In genomic region chr11:36271794-36272409, GRCh38 we compare ENCODE assay signal across 24 cellular contexts. TPM values are rescaled to one million over a fixed set of nuclear protein-coding genes. Genes with fewer than 3 reads are reported as not detected.
A peak's percentile ranks its signal among the peaks of the same experiment; 100 is the strongest.
DNase-seq lines count a peak whose midpoint lies in the region; ATAC-seq, FAIRE-seq and TF ChIP-seq lines count a peak whose summit lies in the region.
"Had no signal": no experiment of that assay in that cellular context is flagged by ENCODE, and none has a peak within 500 bp of the region (broad histone marks: within the 10 kb centered on the region; RNA-seq: fewer than 3 reads in every experiment).

No MANE protein-coding gene starts in this region.

- no peaks in the 10 kb centered on the region for H3K79me2 ChIP-seq in HepG2 (ENCODE audit: insufficient read depth, low read length)

- no peaks in the 10 kb centered on the region for H3K9me3 ChIP-seq in HepG2 (ENCODE audit: low read length)
- H3K9me3 ChIP-seq in right lobe of liver, result no peaks in the 10 kb centered on the region
- H3K9me3 ChIP-seq in adrenal gland (replicated peaks in 1 of 3), result no peaks in the 10 kb centered on the region
- H3K9me3 ChIP-seq in lower lobe of right lung, result no peaks in the 10 kb centered on the region
- H3K9me3 ChIP-seq: ascending aorta, gastrocnemius medialis had no signal

- no peak for FAIRE-seq in HepG2 (lab: Jason Lieb, UNC)

- no peaks in the 10 kb centered on the region for H3K27me3 ChIP-seq in HepG2 (ENCODE audit: control insufficient read depth in 1 of 2, insufficient read depth in 2 of 2, low read length in 2 of 2)
- no peaks in the 10 kb centered on the region for H3K27me3 ChIP-seq in right lobe of liver
- no peaks in the 10 kb centered on the region for H3K27me3 ChIP-seq in adrenal gland
- H3K27me3 ChIP-seq in lower lobe of right lung (ENCODE audit: low read depth), result no peaks in the 10 kb centered on the region
- H3K27me3 ChIP-seq: ascending aorta, gastrocnemius medialis, right atrium auricular region had no signal

- CTCF ChIA-PET in HepG2 (lab: Yijun Ruan, JAX; ENCODE audit: low intra/inter-chr PET ratio, low total read pairs), result no interaction called here

- 97% methylated on average over 5 of the region's 5 CpGs for WGBS in HepG2 (ENCODE audit: low lambda C conversion rate)
- 78% methylated on average over 4 of the region's 5 CpGs for WGBS in right lobe of liver (ENCODE audit: insufficient coverage, low coverage, low lambda C conversion rate, missing lambda C conversion rate)
- WGBS in adrenal gland, 4 donors, result 34 to 53% (median 47%) methylated on average over 4 to 5 of the region's 5 CpGs

- TF ChIP-seq RAD21 in HepG2 (CRISPR knock-in tag; IDR thresholded peaks at IDR 0.05), result no peak

- H3K27ac ChIP-seq in HepG2 (ENCODE audit: extremely low read length, insufficient read depth, low read length) (no peak overlapping the region), right lobe of liver (no peak overlapping the region), adrenal gland (peak overlapping the region in 1 of 5 donors; percentile 34), lower lobe of right lung (no peak overlapping the region)
- H3K27ac ChIP-seq: ascending aorta, epithelial cell of prostate, gastrocnemius medialis, GM23248, right atrium auricular region had no signal

- H3K36me3 ChIP-seq in HepG2 (replicated peaks in 1 of 2; ENCODE audit: control insufficient read depth in 1 of 2, insufficient read depth in 2 of 2, low read length in 2 of 2), result peaks cover 6 to 25% of the 10 kb centered on the region in 2 experiments; a peak in 4 of 5 replicates
- peaks cover 0 to 22% (median 17%) of the 10 kb centered on the region in 4 donors for H3K36me3 ChIP-seq in right lobe of liver
- peaks cover 0 to 36% of the 10 kb centered on the region in 2 donors for H3K36me3 ChIP-seq in adrenal gland (replicated peaks in 1 of 2)
- H3K36me3 ChIP-seq in lower lobe of right lung, result peaks cover 64% of the 10 kb centered on the region

- ATAC-seq in HepG2 (peak; percentile 35; the same call in 1 of the 3 replicates), right lobe of liver (no peak), lower lobe of right lung (no peak), GM18870 (IDR thresholded peaks at IDR 0.05; ENCODE audit: unreplicated experiment) (no peak)
- ATAC-seq: gastrocnemius medialis; left colon; Panc1; stimulated activated naive CD8-positive, alpha-beta T cell treated with anti-CD3 and anti-CD28 coated beads, Interleukin-15, Interleukin-2, amounts not matched to agents 100 U/mL and 50 U/mL, for 24 hours had no signal

- no peak for TF ChIP-seq CTCF in HepG2 (CRISPR knock-in tag; IDR thresholded peaks at IDR 0.05)
- no peak for TF ChIP-seq CTCF in right lobe of liver (IDR thresholded peaks at IDR 0.05)
- TF ChIP-seq CTCF in adrenal gland (IDR thresholded peaks at IDR 0.05), result no peak
- peak; percentile 18 for TF ChIP-seq CTCF in lower lobe of right lung (IDR thresholded peaks at IDR 0.05)

- no peak overlapping the region for H3K9ac ChIP-seq in HepG2 (ENCODE audit: insufficient read depth, low read depth, low read length)
- H3K9ac ChIP-seq: GM23248 had no signal

- TF ChIP-seq POLR2A in HepG2 (IDR thresholded peaks at IDR 0.05; ENCODE audit: insufficient read depth in 1 of 2, low read depth in 2 of 2, low read length in 2 of 2) (no peak), right lobe of liver (IDR thresholded peaks at IDR 0.05) (no peak), adrenal gland (IDR thresholded peaks at IDR 0.05) (no peak)

- POLR2A ChIA-PET in HepG2 (lab: Yijun Ruan, JAX), result no interaction called here

- in situ Hi-C loops in HepG2 (cut with HindIII; ENCODE audit: extremely low pct_ligation_motif_present, low pct_unique_long_range_greater_than_20kb), result loop anchor here (25.0 kb wide), 1 partner anchor 785 kb away; no protein-coding TSS in a partner anchor

- intact Hi-C loops in HepG2 (cut with micrococcal nuclease; ENCODE audit: unreplicated experiment), result no loop called here
- intact Hi-C loops in right lobe of liver (cut with DNase I), result no loop called here
- intact Hi-C loops in adrenal gland (cut with DNase I), result no loop called here
- intact Hi-C loops in lower lobe of right lung (cut with DNase I), result no loop called here
- intact Hi-C loops in cardiac septum (cut with DNase I), result no loop called here

- no peak overlapping the region for H3K4me3 ChIP-seq in HepG2 (replicated peaks in 1 of 3; ENCODE audit: insufficient read depth in 1 of 3, low read depth in 2 of 3, low read length in 3 of 3)
- H3K4me3 ChIP-seq in right lobe of liver, result no peak overlapping the region
- H3K4me3 ChIP-seq in adrenal gland, result no peak overlapping the region
- H3K4me3 ChIP-seq in lower lobe of right lung, result no peak overlapping the region
- H3K4me3 ChIP-seq: ascending aorta, gastrocnemius medialis, GM23248, right atrium auricular region had no signal

- H3K4me2 ChIP-seq in HepG2 (ENCODE audit: low read depth, low read length), result no peak overlapping the region

- no peaks in the 10 kb centered on the region for H3K4me1 ChIP-seq in HepG2 (ENCODE audit: insufficient read depth, low read length)
- peaks cover 0 to 18% (median 6%) of the 10 kb centered on the region in 4 donors for H3K4me1 ChIP-seq in right lobe of liver
- no peaks in the 10 kb centered on the region for H3K4me1 ChIP-seq in adrenal gland (replicated peaks in 1 of 2)
- H3K4me1 ChIP-seq in lower lobe of right lung, result no peaks in the 10 kb centered on the region
- H3K4me1 ChIP-seq: ascending aorta, gastrocnemius medialis, right atrium auricular region had no signal

- no peak overlapping the region for H2AFZ ChIP-seq in HepG2 (ENCODE audit: low read length)
- H2AFZ ChIP-seq: GM23248 had no signal

- BruUV-seq in HepG2 (replicated peaks; lab: Mats Ljungman, UMichigan), result no TSS peak

- TF ChIP-seq EP300 in HepG2 (IDR thresholded peaks at IDR 0.05; ENCODE audit: low read depth in 2 of 2, low read length in 2 of 2) (no peak), HepG2 (CRISPR knock-in tag; IDR thresholded peaks at IDR 0.05; ENCODE audit: borderline replicate concordance) (no peak)

- DNase-seq in HepG2 (ENCODE audit: low spot score) (no peak), right lobe of liver (no peak), adrenal gland (peak in 4 of 7 donors; percentile 27 to 67 (median 46)), lower lobe of right lung (no peak), cardiac septum (ENCODE audit: low spot score) (no peak)
- no peak for DNase-seq in stimulated activated CD8-positive, alpha-beta memory T cell treated with anti-CD3 and anti-CD28 coated beads, Interleukin-4, amount 100 ng/mL, for 48 hours
- no peak for DNase-seq in activated CD4-positive, alpha-beta T cell treated with anti-CD3 and anti-CD28 coated beads for 4 hours
- DNase-seq: ACHN; activated CD4-positive, alpha-beta T cell treated with anti-CD3 and anti-CD28 coated beads, Interleukin-2, amount 10 ng/mL, durations not matched to agents 7 days and 5 days; activated naive CD4-positive, alpha-beta T cell; CD4-positive, CD25-positive, alpha-beta regulatory T cell; cortex of kidney; gastrocnemius medialis; GM23248; left colon; midbrain; NCI-H1092; NCI-H82; stimulated activated naive CD8-positive, alpha-beta T cell treated with anti-CD3 and anti-CD28 coated beads, Interleukin-15, Interleukin-2, amounts not matched to agents 100 U/mL and 50 U/mL, for 24 hours had no signal

- H4K20me1 ChIP-seq in HepG2 (ENCODE audit: insufficient read depth, low read length), result no peaks in the 10 kb centered on the region

RNA-seq across cellular contexts. Expression of gene COMMD9, which starts 17.3 kb away (rescaled TPM):
- total RNA-seq in HepG2 (2016; rRNA removed; fragmentation: Illumina TruSeq; extraction: Trizol) (76.7 and 103 TPM in 2 replicates), right lobe of liver (10 to 100 TPM; 30.6 to 41.4 (median 34.6) TPM), adrenal gland (100 to 1,000 TPM in 3 of 8 donors, 10 to 100 TPM in 5; 68.1 to 113 (median 89.5) TPM), lower lobe of right lung (85.7 TPM), cardiac septum (33.9 TPM)
- 20.2 and 31.5 TPM in 2 replicates for total RNA-seq in HepG2 (2016; cell fraction: cytosol; rRNA removed; fragmentation: Illumina TruSeq; extraction: Trizol; ENCODE audit: low read depth)
- total RNA-seq in HepG2 (2016; cell fraction: insoluble cytoplasmic fraction; rRNA removed; fragmentation: Illumina TruSeq; extraction: Trizol), result 74.2 and 108 TPM in 2 replicates
- total RNA-seq in HepG2 (2016; cell fraction: membrane; rRNA removed; fragmentation: Illumina TruSeq; extraction: Trizol), result 50.6 and 58.1 TPM in 2 replicates
- 31.5 and 37.0 TPM in 2 replicates for total RNA-seq in HepG2 (2016; cell fraction: nucleus; rRNA removed; fragmentation: Illumina TruSeq; extraction: Trizol)
- polyA plus RNA-seq in HepG2 (2011; rRNA removed) (43.6 and 47.3 TPM in 2 replicates), adrenal gland (10 to 100 TPM; 25.3 to 94.6 (median 35.1) TPM)
- 31.6 and 41.1 TPM in 2 replicates for polyA plus RNA-seq in HepG2 (2011; cell fraction: cytosol; rRNA removed)
- polyA plus RNA-seq in HepG2 (2011; cell fraction: nucleus; rRNA removed), result 34.3 and 38.0 TPM in 2 replicates
- polyA plus RNA-seq in HepG2 (2012), result 21.2 and 32.0 TPM in 2 replicates
- polyA plus RNA-seq in HepG2 (2016; cell fraction: cytosol; fragmentation: Illumina TruSeq; extraction: Trizol; ENCODE audit: low read depth), result 37.1 and 37.2 TPM in 2 replicates
- polyA plus RNA-seq in HepG2 (2016; cell fraction: insoluble cytoplasmic fraction; fragmentation: Illumina TruSeq; extraction: Trizol; ENCODE audit: low read depth), result 119 and 125 TPM in 2 replicates
- polyA plus RNA-seq in HepG2 (2016; cell fraction: membrane; fragmentation: Illumina TruSeq; extraction: Trizol; ENCODE audit: low read depth), result 40.9 and 54.7 TPM in 2 replicates
- polyA plus RNA-seq in HepG2 (2016; cell fraction: nucleus; fragmentation: Illumina TruSeq; extraction: Trizol; ENCODE audit: insufficient read depth, low read depth), result 51.5 and 57.1 TPM in 2 replicates
- polyA minus RNA-seq in HepG2 (2011; rRNA and poly(A)+ RNA removed; ENCODE audit: low replicate concordance), result 48.6 and 163 TPM in 2 replicates
- 10.0 and 12.1 TPM in 2 replicates for polyA minus RNA-seq in HepG2 (2011; cell fraction: cytosol; rRNA and poly(A)+ RNA removed)
- 26.5 and 29.2 TPM in 2 replicates for polyA minus RNA-seq in HepG2 (2011; cell fraction: nucleus; rRNA and poly(A)+ RNA removed)

RNA-seq across cellular contexts. Expression of gene PRR5L, which starts 24.2 kb away (rescaled TPM):
- total RNA-seq in HepG2 (2016; rRNA removed; fragmentation: Illumina TruSeq; extraction: Trizol) (not detected in 2 replicates), right lobe of liver (1 to 10 TPM; 2.2 to 4.5 (median 2.3) TPM), adrenal gland (10 to 100 TPM in 1 of 8 donors, 1 to 10 TPM in 7; 5.2 to 10.2 (median 7.9) TPM), lower lobe of right lung (24.9 TPM), cardiac septum (4.0 TPM)
- total RNA-seq in HepG2 (2016; cell fraction: cytosol; rRNA removed; fragmentation: Illumina TruSeq; extraction: Trizol; ENCODE audit: low read depth), result not detected in 2 replicates
- total RNA-seq in HepG2 (2016; cell fraction: insoluble cytoplasmic fraction; rRNA removed; fragmentation: Illumina TruSeq; extraction: Trizol), result not detected in 2 replicates
- total RNA-seq in HepG2 (2016; cell fraction: membrane; rRNA removed; fragmentation: Illumina TruSeq; extraction: Trizol), result not detected in 2 replicates
- total RNA-seq in HepG2 (2016; cell fraction: nucleus; rRNA removed; fragmentation: Illumina TruSeq; extraction: Trizol), result not detected in 2 replicates
- polyA plus RNA-seq in HepG2 (2011; rRNA removed) (0.16 TPM in 1 of 2 replicates, not detected in the other), adrenal gland (1 to 10 TPM; 1.7 to 6.8 (median 2.2) TPM)
- polyA plus RNA-seq in HepG2 (2011; cell fraction: cytosol; rRNA removed), result 0.05 and 0.07 TPM in 2 replicates
- 0.54 and 0.64 TPM in 2 replicates for polyA plus RNA-seq in HepG2 (2011; cell fraction: nucleus; rRNA removed)
- not detected in 2 replicates for polyA plus RNA-seq in HepG2 (2012)
- not detected in 2 replicates for polyA plus RNA-seq in HepG2 (2016; cell fraction: cytosol; fragmentation: Illumina TruSeq; extraction: Trizol; ENCODE audit: low read depth)
- not detected in 2 replicates for polyA plus RNA-seq in HepG2 (2016; cell fraction: insoluble cytoplasmic fraction; fragmentation: Illumina TruSeq; extraction: Trizol; ENCODE audit: low read depth)
- not detected in 2 replicates for polyA plus RNA-seq in HepG2 (2016; cell fraction: membrane; fragmentation: Illumina TruSeq; extraction: Trizol; ENCODE audit: low read depth)
- polyA plus RNA-seq in HepG2 (2016; cell fraction: nucleus; fragmentation: Illumina TruSeq; extraction: Trizol; ENCODE audit: insufficient read depth, low read depth), result not detected in 2 replicates
- polyA minus RNA-seq in HepG2 (2011; rRNA and poly(A)+ RNA removed; ENCODE audit: low replicate concordance), result 0.40 and 6.6 TPM in 2 replicates
- not detected in 2 replicates for polyA minus RNA-seq in HepG2 (2011; cell fraction: cytosol; rRNA and poly(A)+ RNA removed)
- polyA minus RNA-seq in HepG2 (2011; cell fraction: nucleus; rRNA and poly(A)+ RNA removed), result not detected in 2 replicates

Comparison
In these comparisons a context has a peak if more than half of its experiments do, and no peak if none do; other contexts are left out.
1. DNase-seq: peak in adrenal gland (4 of 7); none in HepG2 (single experiment), right lobe of liver (0 of 3), lower lobe of right lung (single experiment), stimulated activated CD8-positive, alpha-beta memory T cell treated with anti-CD3 and anti-CD28 coated beads, Interleukin-4, amount 100 ng/mL, for 48 hours (single experiment), cardiac septum (single experiment) and activated CD4-positive, alpha-beta T cell treated with anti-CD3 and anti-CD28 coated beads for 4 hours (0 of 2).